ENCODE assay signal across 12 cellular contexts in the genomic region with DNA sequence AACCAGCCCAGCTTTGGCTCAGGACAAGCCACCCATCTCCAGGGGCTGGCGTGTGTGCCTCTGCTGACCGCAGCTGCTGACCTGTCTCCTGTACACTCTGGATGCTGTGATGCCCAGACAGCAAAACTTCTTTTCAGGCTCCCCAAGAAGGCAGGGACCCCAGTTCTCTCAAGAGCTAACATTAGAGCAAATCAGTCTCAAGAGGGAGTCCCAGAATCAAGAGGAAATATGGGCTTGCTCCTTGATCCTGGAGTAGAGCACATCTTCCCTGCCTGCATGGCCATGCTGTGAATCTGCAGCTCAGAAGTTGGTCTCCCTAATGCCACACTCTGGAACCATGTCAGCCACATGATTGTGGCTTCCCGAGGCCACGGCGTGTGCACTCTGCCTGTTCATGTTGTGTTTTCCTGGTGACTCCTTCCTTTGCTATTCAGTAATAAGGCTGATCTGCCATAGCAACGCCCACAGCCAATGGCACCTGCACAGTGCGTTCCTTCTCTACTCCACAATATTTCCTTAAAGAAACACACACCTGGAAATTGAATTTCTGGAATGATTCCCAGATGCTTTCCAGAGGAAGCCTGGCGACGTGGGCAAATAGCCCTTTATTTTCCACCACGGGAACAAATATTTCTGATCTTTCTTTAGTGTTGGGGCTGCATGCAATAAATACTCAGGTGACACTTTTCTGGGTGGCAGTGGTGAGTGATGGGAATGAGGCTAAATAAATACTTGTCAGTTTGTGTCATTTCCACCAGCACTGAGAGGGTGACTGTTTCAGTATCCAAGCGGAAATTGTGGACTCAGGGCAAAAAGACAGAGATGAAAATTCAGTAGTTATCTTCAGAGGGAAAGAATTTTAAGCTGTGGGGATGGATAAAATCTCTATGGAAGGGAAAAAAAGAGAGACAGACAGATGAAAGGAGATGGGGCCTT. TPM values are rescaled to one million over a fixed set of nuclear protein-coding genes. Genes with fewer than 3 reads are reported as not detected.
DNase-seq lines count a peak whose midpoint lies in the region; ATAC-seq and TF ChIP-seq lines count a peak whose summit lies in the region.
"Had no signal": no experiment of that assay in that cellular context is flagged by ENCODE, and none has a peak within 500 bp of the region (broad histone marks: within the 10 kb centered on the region; RNA-seq: fewer than 3 reads in every experiment).

No MANE protein-coding gene starts in this region.

- H3K4me1 ChIP-seq in psoas muscle: no peaks in the 10 kb centered on the region
- H3K4me1 ChIP-seq: spleen had no signal

- WGBS in psoas muscle, 3 donors: 45 to 54% (median 49%) methylated on average over 11 of the region's 11 CpGs

- H3K36me3 ChIP-seq in psoas muscle (ENCODE audit: insufficient read depth in 1 of 2, low read depth in 1 of 2): no peaks in the 10 kb centered on the region
- H3K36me3 ChIP-seq: spleen had no signal

- no peak for TF ChIP-seq CTCF in psoas muscle (IDR thresholded peaks at IDR 0.05)

- no peak overlapping the region for H3K4me3 ChIP-seq in psoas muscle
- H3K4me3 ChIP-seq: spleen had no signal

- ATAC-seq in psoas muscle (no peak), HG03378 (IDR thresholded peaks at IDR 0.05; ENCODE audit: unreplicated experiment) (no peak), HG03045 (IDR thresholded peaks at IDR 0.05; ENCODE audit: unreplicated experiment) (no peak)

- DNase-seq in NCI-H748 (lab: John Stamatoyannopoulos, UW; ENCODE audit: unreplicated experiment) (peak; percentile 43), NCI-H748 treated with DMSO at 0.1 percent for 48 hours (lab: John Stamatoyannopoulos, UW) (no peak), T1000 (lab: John Stamatoyannopoulos, UW) (peak; percentile 28), hepatic stellate cell (ENCODE audit: low spot score) (peak; percentile 68), ureter (ENCODE audit: low spot score) (peak; percentile 12), psoas muscle (no peak)
- DNase-seq: activated CD4-positive, alpha-beta T cell treated with anti-CD3 and anti-CD28 coated beads, Interleukin-2, amount 50 U/mL, for 48 hours; kidney; OCI-M1; spleen had no signal

- H3K27me3 ChIP-seq in psoas muscle (ENCODE audit: insufficient read depth in 3 of 3, low read length in 2 of 3): peaks cover 0 to 3% (median 3%) of the 10 kb centered on the region in 3 donors

- H3K9me3 ChIP-seq in psoas muscle: no peaks in the 10 kb centered on the region

- no peak overlapping the region for H3K27ac ChIP-seq in psoas muscle
- H3K27ac ChIP-seq: spleen had no signal

- intact Hi-C loops in psoas muscle (cut with DNase I): no loop called here

RNA-seq across cellular contexts. Expression of a gene that starts 21.9 kb away (rescaled TPM):
- total RNA-seq in ureter (57.9 TPM), psoas muscle (1 to 10 TPM; 1.8 to 3.1 (median 2.5) TPM)
- 1 to 10 TPM in 1 of 3 donors, under 1 TPM in 2; 0.21 to 1.3 (median 0.39) TPM for polyA plus RNA-seq in psoas muscle

Comparison
In these comparisons a context has a peak if more than half of its experiments do, and no peak if none do; other contexts are left out.
1. DNase-seq: peak in NCI-H748 (single experiment), T1000 (single experiment), hepatic stellate cell (single experiment) and ureter (single experiment); none in NCI-H748 treated with DMSO at 0.1 percent for 48 hours (single experiment) and psoas muscle (0 of 2).
2. RNA of a gene that starts 21.9 kb away (total RNA-seq): 57.9 TPM in ureter (single experiment); 1.8 to 3.1 TPM in psoas muscle; every median in the first group is over 10 times any median in the second.